Comparison of ENCODE assay signal across 19 cellular contexts in genomic region chr1:227774721-227775665, GRCh38. TPM values are rescaled to one million over a fixed set of nuclear protein-coding genes. Genes with fewer than 3 reads are reported as not detected.
A peak's percentile ranks its signal among the peaks of the same experiment; 100 is the strongest.
DNase-seq lines count a peak whose midpoint lies in the region; ATAC-seq and FAIRE-seq lines count a peak whose summit lies in the region.
"Had no signal": no experiment of that assay in that cellular context is flagged by ENCODE, and none has a peak within 500 bp of the region (broad histone marks: within the 10 kb centered on the region; RNA-seq: fewer than 3 reads in every experiment).

No MANE protein-coding gene starts in this region.

- no peak overlapping the region for H2AFZ ChIP-seq in mesenchymal stem cell (ENCODE audit: low read depth, low read length)

- H3K9ac ChIP-seq in mesenchymal stem cell (ENCODE audit: low read length), result no peak overlapping the region

- no peak overlapping the region for H3K4me3 ChIP-seq in mesenchymal stem cell (ENCODE audit: insufficient read depth in 1 of 2, low read depth in 1 of 2, low read length in 2 of 2)
- H3K4me3 ChIP-seq: A549, skin epidermis had no signal

- H3K9me3 ChIP-seq in mesenchymal stem cell (ENCODE audit: control insufficient read depth, low read length), result no peaks in the 10 kb centered on the region
- H3K9me3 ChIP-seq: A549 had no signal

- H3K4me1 ChIP-seq in mesenchymal stem cell (ENCODE audit: control insufficient read depth, insufficient read depth, low read depth, low read length), result peaks cover 53% of the 10 kb centered on the region
- H3K4me1 ChIP-seq: A549 had no signal

- H2AK5ac ChIP-seq in mesenchymal stem cell (ENCODE audit: low read length, severe bottlenecking), result no peak overlapping the region

- CTCF ChIA-PET in activated CD8-positive, alpha-beta memory T cell treated with anti-CD3 and anti-CD28 coated beads, Interleukin-2, amount 10 ng/mL, durations not matched to agents 7 days and 5 days (lab: Charles Lee), result interaction anchor here (1.0 to 5.0 kb wide), 3 partner anchors 11 to 232 kb away, joined by 4 to 59 read pairs (median 5); no protein-coding TSS in a partner anchor

- no peak overlapping the region for H3K4ac ChIP-seq in mesenchymal stem cell (ENCODE audit: low read depth in 1 of 2, low read length in 2 of 2)

- ATAC-seq in activated CD8-positive, alpha-beta memory T cell treated with anti-CD3 and anti-CD28 coated beads, Interleukin-2, amount 10 ng/mL, durations not matched to agents 7 days and 5 days, result peak; percentile 4
- no peak for ATAC-seq in stimulated activated effector memory CD8-positive, alpha-beta T cell treated with anti-CD3 and anti-CD28 coated beads, Interleukin-12 subunit alpha, Interleukin-12 subunit beta, amount 100 ng/mL, for 72 hours
- ATAC-seq in HG03108 (IDR thresholded peaks at IDR 0.05; ENCODE audit: unreplicated experiment), result no peak
- ATAC-seq: A549 had no signal

- peak overlapping the region; percentile 8 for H3K4me3 Mint-ChIP-seq in activated CD8-positive, alpha-beta memory T cell treated with anti-CD3 and anti-CD28 coated beads, Interleukin-2, amount 10 ng/mL, durations not matched to agents 7 days and 5 days
- H3K4me3 Mint-ChIP-seq in stimulated activated effector memory CD8-positive, alpha-beta T cell treated with anti-CD3 and anti-CD28 coated beads, Interleukin-12 subunit alpha, Interleukin-12 subunit beta, amount 100 ng/mL, for 72 hours, result peak overlapping the region; percentile 23
- H3K4me3 Mint-ChIP-seq: nephron progenitor cell had no signal

- no peak overlapping the region for H2BK5ac ChIP-seq in mesenchymal stem cell (ENCODE audit: low read depth, low read length, poor library complexity, severe bottlenecking)

- H3K27me3 Mint-ChIP-seq in activated CD8-positive, alpha-beta memory T cell treated with anti-CD3 and anti-CD28 coated beads, Interleukin-2, amount 10 ng/mL, durations not matched to agents 7 days and 5 days, result no peaks in the 10 kb centered on the region
- H3K27me3 Mint-ChIP-seq: activated T-helper 17 cell treated with anti-CD3 and anti-CD28 coated beads, Interleukin-2, amount 50 U/mL, for 72 hours had no signal

- no peak overlapping the region for H2BK120ac ChIP-seq in mesenchymal stem cell (ENCODE audit: low read depth, low read length)

- peaks cover 29% of the 10 kb centered on the region for H3K36me3 Mint-ChIP-seq in activated CD8-positive, alpha-beta memory T cell treated with anti-CD3 and anti-CD28 coated beads, Interleukin-2, amount 10 ng/mL, durations not matched to agents 7 days and 5 days
- H3K36me3 Mint-ChIP-seq in stimulated activated effector memory CD8-positive, alpha-beta T cell treated with anti-CD3 and anti-CD28 coated beads, Interleukin-12 subunit alpha, Interleukin-12 subunit beta, amount 100 ng/mL, for 72 hours, result peaks cover 16% of the 10 kb centered on the region

- no peak overlapping the region for H4K91ac ChIP-seq in mesenchymal stem cell (ENCODE audit: low read length)

- H3K14ac ChIP-seq in mesenchymal stem cell (ENCODE audit: low read length in 2 of 2), result no peak overlapping the region

- no peak for FAIRE-seq in RCC 7860 (lab: Jason Lieb, UNC)
- FAIRE-seq: A549 had no signal

- peaks cover 33% of the 10 kb centered on the region for H3K79me1 ChIP-seq in mesenchymal stem cell (replicated peaks; ENCODE audit: low read length, poor library complexity, severe bottlenecking)

- DNase-seq in activated CD8-positive, alpha-beta memory T cell treated with anti-CD3 and anti-CD28 coated beads, Interleukin-2, amount 10 ng/mL, durations not matched to agents 7 days and 5 days, result no peak
- DNase-seq in activated CD8-positive, alpha-beta memory T cell treated with anti-CD3 and anti-CD28 coated beads, Interleukin-2, amount 50 U/mL, for 48 hours, result no peak
- DNase-seq in astrocyte of the hippocampus (ENCODE audit: low read depth, low spot score) (peak; percentile 68), mesenchymal stem cell (peak; percentile 38), RCC 7860 (ENCODE audit: low spot score) (no peak), NOMO-1 (lab: John Stamatoyannopoulos, UW; ENCODE audit: unreplicated experiment in 2 of 2) (no peak)
- DNase-seq in stimulated activated effector memory CD8-positive, alpha-beta T cell treated with anti-CD3 and anti-CD28 coated beads, Interleukin-12 subunit alpha, Interleukin-12 subunit beta, amount 100 ng/mL, for 72 hours (ENCODE audit: low spot score in 2 of 2), result no peak
- DNase-seq: Calu3; effector CD8-positive, alpha-beta T cell; HCEC 1CT; NCI-H774; nephron progenitor cell; RPMI8226 had no signal

- no peak overlapping the region for H4K8ac ChIP-seq in mesenchymal stem cell (ENCODE audit: low read length)

- WGBS in mesenchymal stem cell, result 87% methylated on average over 37 of the region's 44 CpGs

- H3K27ac Mint-ChIP-seq in activated CD8-positive, alpha-beta memory T cell treated with anti-CD3 and anti-CD28 coated beads, Interleukin-2, amount 10 ng/mL, durations not matched to agents 7 days and 5 days, result peak overlapping the region; percentile 79
- peak overlapping the region; percentile 43 for H3K27ac Mint-ChIP-seq in stimulated activated effector memory CD8-positive, alpha-beta T cell treated with anti-CD3 and anti-CD28 coated beads, Interleukin-12 subunit alpha, Interleukin-12 subunit beta, amount 100 ng/mL, for 72 hours
- H3K27ac Mint-ChIP-seq: nephron progenitor cell had no signal

- H2BK15ac ChIP-seq in mesenchymal stem cell (ENCODE audit: low read depth, poor library complexity, severe bottlenecking), result no peak overlapping the region

- H3K4me2 ChIP-seq in mesenchymal stem cell (ENCODE audit: low read length, poor library complexity, severe bottlenecking), result peak overlapping the region; percentile 33
- H3K4me2 ChIP-seq: A549 had no signal

- peak overlapping the region in 1 of 2 experiments; percentile 15 for H2BK12ac ChIP-seq in mesenchymal stem cell (ENCODE audit: low read length in 2 of 2)

- peak overlapping the region; percentile 67 for H3K27ac ChIP-seq in mesenchymal stem cell (ENCODE audit: low read length, poor library complexity, severe bottlenecking)
- H3K27ac ChIP-seq: A549 had no signal

- peaks cover 28 to 42% of the 10 kb centered on the region in 2 experiments for H3K36me3 ChIP-seq in mesenchymal stem cell (ENCODE audit: control insufficient read depth in 1 of 2, insufficient read depth in 2 of 2, low read depth in 1 of 2, low read length in 2 of 2)

- no peaks in the 10 kb centered on the region for H3K27me3 ChIP-seq in mesenchymal stem cell (ENCODE audit: control insufficient read depth in 1 of 2, insufficient read depth in 1 of 2, low read length in 2 of 2)

- no peaks in the 10 kb centered on the region for H3K9me3 Mint-ChIP-seq in activated CD8-positive, alpha-beta memory T cell treated with anti-CD3 and anti-CD28 coated beads, Interleukin-2, amount 10 ng/mL, durations not matched to agents 7 days and 5 days (ENCODE audit: low read depth)
- no peaks in the 10 kb centered on the region for H3K9me3 Mint-ChIP-seq in stimulated activated effector memory CD8-positive, alpha-beta T cell treated with anti-CD3 and anti-CD28 coated beads, Interleukin-12 subunit alpha, Interleukin-12 subunit beta, amount 100 ng/mL, for 72 hours
- H3K9me3 Mint-ChIP-seq: activated T-helper 17 cell treated with anti-CD3 and anti-CD28 coated beads, Interleukin-2, amount 50 U/mL, for 72 hours; nephron progenitor cell had no signal

- peak overlapping the region in 1 of 2 experiments; percentile 28 for H3K18ac ChIP-seq in mesenchymal stem cell (ENCODE audit: low read depth in 1 of 2, low read length in 2 of 2)

- H3K4me1 Mint-ChIP-seq in activated CD8-positive, alpha-beta memory T cell treated with anti-CD3 and anti-CD28 coated beads, Interleukin-2, amount 10 ng/mL, durations not matched to agents 7 days and 5 days, result peaks cover 46% of the 10 kb centered on the region
- H3K4me1 Mint-ChIP-seq in stimulated activated effector memory CD8-positive, alpha-beta T cell treated with anti-CD3 and anti-CD28 coated beads, Interleukin-12 subunit alpha, Interleukin-12 subunit beta, amount 100 ng/mL, for 72 hours, result peaks cover 36% of the 10 kb centered on the region

- H3K23ac ChIP-seq in mesenchymal stem cell (ENCODE audit: low read length in 2 of 2), result no peak overlapping the region

RNA-seq across cellular contexts. Expression of gene SNAP47, which starts 39.8 kb away (rescaled TPM):
- total RNA-seq in activated CD8-positive, alpha-beta memory T cell treated with anti-CD3 and anti-CD28 coated beads, Interleukin-2, amount 10 ng/mL, durations not matched to agents 7 days and 5 days, result 10 to 100 TPM; 33.9 to 35.3 TPM
- 17.0 TPM for polyA plus RNA-seq in mesenchymal stem cell (2013, experiment 1 of 2)
- polyA plus RNA-seq in mesenchymal stem cell (2013, experiment 2 of 2), result 15.9 TPM

RNA-seq across cellular contexts. Expression of gene JMJD4, which starts 39.9 kb away (rescaled TPM):
- total RNA-seq in activated CD8-positive, alpha-beta memory T cell treated with anti-CD3 and anti-CD28 coated beads, Interleukin-2, amount 10 ng/mL, durations not matched to agents 7 days and 5 days, result 10 to 100 TPM; 17.7 to 24.1 TPM
- polyA plus RNA-seq in mesenchymal stem cell (2013, experiment 1 of 2), result 9.8 TPM
- polyA plus RNA-seq in mesenchymal stem cell (2013, experiment 2 of 2), result 10.1 TPM

RNA-seq across cellular contexts. Expression of gene PRSS38, which starts 40.5 kb away (rescaled TPM):
- total RNA-seq in activated CD8-positive, alpha-beta memory T cell treated with anti-CD3 and anti-CD28 coated beads, Interleukin-2, amount 10 ng/mL, durations not matched to agents 7 days and 5 days, result not detected
- not detected for polyA plus RNA-seq in mesenchymal stem cell (2013, experiment 1 of 2)
- polyA plus RNA-seq in mesenchymal stem cell (2013, experiment 2 of 2), result not detected
- total RNA-seq: activated T-helper 17 cell treated with anti-CD3 and anti-CD28 coated beads, Interleukin-2, amount 50 U/mL, for 72 hours; Calu3; MCF 10A; subcutaneous adipose tissue had no signal
- polyA plus RNA-seq: A549 had no signal

Comparison
In these comparisons a context has a peak if more than half of its experiments do, and no peak if none do; other contexts are left out.
1. DNase-seq: peak in astrocyte of the hippocampus (single experiment) and mesenchymal stem cell (single experiment); none in activated CD8-positive, alpha-beta memory T cell treated with anti-CD3 and anti-CD28 coated beads, Interleukin-2, amount 10 ng/mL, durations not matched to agents 7 days and 5 days (single experiment), activated CD8-positive, alpha-beta memory T cell treated with anti-CD3 and anti-CD28 coated beads, Interleukin-2, amount 50 U/mL, for 48 hours (single experiment), stimulated activated effector memory CD8-positive, alpha-beta T cell treated with anti-CD3 and anti-CD28 coated beads, Interleukin-12 subunit alpha, Interleukin-12 subunit beta, amount 100 ng/mL, for 72 hours (0 of 2), RCC 7860 (single experiment) and NOMO-1 (0 of 2).